ENCODE assay signal across 19 cellular contexts in genomic region chr9:124345063-124345462, GRCh38.
DNase-seq lines count a peak whose midpoint lies in the region; ATAC-seq, FAIRE-seq and TF ChIP-seq lines count a peak whose summit lies in the region.
"Had no signal": no experiment of that assay in that cellular context is flagged by ENCODE, and none has a peak within 500 bp of the region (broad histone marks: within the 10 kb centered on the region; RNA-seq: fewer than 3 reads in every experiment).

No MANE protein-coding gene starts in this region.

- CTCF ChIA-PET in GM12878 (lab: Yijun Ruan, JAX): interaction anchor here (1.5 kb wide), 1 partner anchor 218 kb away, joined by 3 read pairs; no protein-coding TSS in a partner anchor

- H3K9me3 Mint-ChIP-seq in activated CD4-positive, alpha-beta T cell treated with anti-CD3 and anti-CD28 coated beads, Interleukin-2, amount 10 ng/mL, durations not matched to agents 24 days and 14 days: no peaks in the 10 kb centered on the region
- H3K9me3 Mint-ChIP-seq: CD4-positive, CD25-positive, alpha-beta regulatory T cell had no signal

- H2AFZ ChIP-seq in GM12878 (ENCODE audit: control insufficient read depth, low read depth, low read length): no peak overlapping the region

- no peak for ATAC-seq in left ventricle myocardium superior
- no peak for ATAC-seq in heart right ventricle
- no peak for ATAC-seq in GM12878
- no peak for ATAC-seq in mucosa of descending colon
- ATAC-seq in HG03469 (IDR thresholded peaks at IDR 0.05; ENCODE audit: unreplicated experiment): no peak
- ATAC-seq in HG03196 (IDR thresholded peaks at IDR 0.05; ENCODE audit: unreplicated experiment): no peak
- ATAC-seq: A549, Panc1 had no signal

- no TSS peak for BruUV-seq in GM12878 (replicated peaks; lab: Mats Ljungman, UMichigan)

- H3K27me3 ChIP-seq in heart right ventricle (no peaks in the 10 kb centered on the region), GM12878 (replicated peaks in 1 of 2; ENCODE audit: control insufficient read depth in 2 of 2, insufficient read depth in 2 of 2, low read length in 1 of 2) (no peaks in the 10 kb centered on the region)

- H3K9ac ChIP-seq in GM12878 (ENCODE audit: control insufficient read depth, insufficient read depth, low read length): no peak overlapping the region

- intact Hi-C loops in left ventricle myocardium superior (cut with micrococcal nuclease) (no loop called here), heart right ventricle (cut with DNase I) (no loop called here), GM12878 (cut with micrococcal nuclease; ENCODE audit: unreplicated experiment) (no loop called here), mucosa of descending colon (cut with DNase I, micrococcal nuclease) (no loop called here)
- intact Hi-C loops in activated CD4-positive, alpha-beta T cell treated with anti-CD3 and anti-CD28 coated beads, Interleukin-2, amount 10 ng/mL, durations not matched to agents 24 days and 14 days (cut with micrococcal nuclease): no loop called here

- H3K79me2 ChIP-seq in GM12878 (ENCODE audit: control insufficient read depth, insufficient read depth, low read length): no peaks in the 10 kb centered on the region

- SMC1A ChIA-PET in GM12878 (lab: Charles Lee; ENCODE audit: uncharacterized antibody, unreplicated experiment): no interaction called here

- no peak overlapping the region for H3K4me3 Mint-ChIP-seq in activated CD4-positive, alpha-beta T cell treated with anti-CD3 and anti-CD28 coated beads, Interleukin-2, amount 10 ng/mL, durations not matched to agents 24 days and 14 days
- H3K4me3 Mint-ChIP-seq: CD4-positive, CD25-positive, alpha-beta regulatory T cell had no signal

- RAD21 ChIA-PET in GM12878 (lab: Charles Lee; ENCODE audit: unreplicated experiment): no interaction called here

- 87 to 91% methylated on average over 14 of the region's 14 CpGs for WGBS in heart right ventricle, 2 donors
- 97% methylated on average over 14 of the region's 14 CpGs for WGBS in GM12878 (ENCODE audit: insufficient coverage, insufficient replicate concordance, low lambda C conversion rate, missing lambda C conversion rate)

- H3K4me3 ChIP-seq in heart right ventricle (no peak overlapping the region), GM12878 (no peak overlapping the region), mucosa of descending colon (no peak overlapping the region)
- H3K4me3 ChIP-seq: A549 had no signal

- peaks cover 4% of the 10 kb centered on the region for H3K36me3 Mint-ChIP-seq in activated CD4-positive, alpha-beta T cell treated with anti-CD3 and anti-CD28 coated beads, Interleukin-2, amount 10 ng/mL, durations not matched to agents 24 days and 14 days (ENCODE audit: low read depth)

- H3K27ac Mint-ChIP-seq in activated CD4-positive, alpha-beta T cell treated with anti-CD3 and anti-CD28 coated beads, Interleukin-2, amount 10 ng/mL, durations not matched to agents 24 days and 14 days: no peak overlapping the region

- H3K27ac ChIP-seq in heart right ventricle: no peak overlapping the region
- no peak overlapping the region for H3K27ac ChIP-seq in GM12878 (ENCODE audit: control insufficient read depth, insufficient read depth)
- H3K27ac ChIP-seq: A549 had no signal

- TF ChIP-seq RAD21 in GM12878 (IDR thresholded peaks at IDR 0.05; ENCODE audit: insufficient read depth, low read depth, low read length): no peak

- in situ Hi-C loops in GM12878 (cut with MboI): no loop called here

- DNase-seq in left ventricle myocardium superior (peak; percentile 2), heart right ventricle (no peak), GM12878 (ENCODE audit: low read depth, low spot score) (no peak), mucosa of descending colon (peak in 2 of 3 donors; percentile 12 to 33), OCI-M1 (lab: John Stamatoyannopoulos, UW) (no peak)
- no peak for DNase-seq in activated CD4-positive, alpha-beta T cell treated with anti-CD3 and anti-CD28 coated beads, Interleukin-2, amount 10 ng/mL, durations not matched to agents 24 days and 14 days
- DNase-seq: CD4-positive, CD25-positive, alpha-beta regulatory T cell; DMS79; Karpas-422; MM.1S; NCI-H1105 treated with DMSO at 0.1 percent for 48 hours; NCI-H187; NCI-H2171; NCI-H510A; SHP77 treated with DMSO at 0.1 percent for 48 hours had no signal

- no peak for TF ChIP-seq CTCF in heart right ventricle (IDR thresholded peaks at IDR 0.05)
- no peak for TF ChIP-seq CTCF in GM12878 (IDR thresholded peaks at IDR 0.05 in 2 of 3, conservative IDR thresholded peaks at IDR 0.05 in 1 of 3; ENCODE audit: control insufficient read depth in 2 of 3, extremely low read depth in 1 of 3, insufficient read depth in 1 of 3, low read depth in 3 of 3, low read length in 3 of 3)
- no peak for TF ChIP-seq CTCF in mucosa of descending colon (IDR thresholded peaks at IDR 0.05)

- no peaks in the 10 kb centered on the region for H3K27me3 Mint-ChIP-seq in activated CD4-positive, alpha-beta T cell treated with anti-CD3 and anti-CD28 coated beads, Interleukin-2, amount 10 ng/mL, durations not matched to agents 24 days and 14 days
- H3K27me3 Mint-ChIP-seq: CD4-positive, CD25-positive, alpha-beta regulatory T cell had no signal

- FAIRE-seq in GM12878 (lab: Jason Lieb, UNC): no peak
- FAIRE-seq: A549 had no signal

- no peaks in the 10 kb centered on the region for H3K9me3 ChIP-seq in heart right ventricle
- no peaks in the 10 kb centered on the region for H3K9me3 ChIP-seq in GM12878 (replicated peaks; ENCODE audit: control insufficient read depth, insufficient read depth, low read length)
- H3K9me3 ChIP-seq in mucosa of descending colon: no peaks in the 10 kb centered on the region
- H3K9me3 ChIP-seq: A549 had no signal

- H3K36me3 ChIP-seq in heart right ventricle (peaks cover 0 to 95% (median 17%) of the 10 kb centered on the region in 9 donors), GM12878 (ENCODE audit: control insufficient read depth in 2 of 2, insufficient read depth in 2 of 2, low read length in 1 of 2) (peaks cover 40 to 64% of the 10 kb centered on the region in 2 experiments; a peak in 3 of 4 replicates), mucosa of descending colon (ENCODE audit: low read depth) (no peaks in the 10 kb centered on the region)

- TF ChIP-seq POLR2A in GM12878 (IDR thresholded peaks at IDR 0.05; ENCODE audit: low read depth, low read length): 0 out of 2 replicates have a peak, but pooled peaks have one; percentile 8

- no peaks in the 10 kb centered on the region for H4K20me1 ChIP-seq in GM12878 (ENCODE audit: control insufficient read depth, insufficient read depth)

- H3K4me1 Mint-ChIP-seq in activated CD4-positive, alpha-beta T cell treated with anti-CD3 and anti-CD28 coated beads, Interleukin-2, amount 10 ng/mL, durations not matched to agents 24 days and 14 days: no peaks in the 10 kb centered on the region
- H3K4me1 Mint-ChIP-seq: CD4-positive, CD25-positive, alpha-beta regulatory T cell had no signal

- no peak for TF ChIP-seq EP300 in GM12878 (IDR thresholded peaks at IDR 0.05; ENCODE audit: borderline replicate concordance in 1 of 2, control insufficient read depth in 1 of 2, low read depth in 2 of 2, low read length in 2 of 2)

- H3K4me1 ChIP-seq in heart right ventricle (peaks cover 0 to 11% (median 6%) of the 10 kb centered on the region in 9 donors), GM12878 (ENCODE audit: control insufficient read depth, insufficient read depth, low read length) (no peaks in the 10 kb centered on the region), mucosa of descending colon (ENCODE audit: low read depth) (no peaks in the 10 kb centered on the region)

- POLR2A ChIA-PET in GM12878 (lab: Charles Lee): no interaction called here

- no peak overlapping the region for H3K4me2 ChIP-seq in GM12878 (ENCODE audit: control insufficient read depth, insufficient read depth)
- H3K4me2 ChIP-seq: A549 had no signal

TF ChIP-seq in GM12878, 131 proteins besides CTCF, POLR2A, EP300 and RAD21:
- TF ChIP-seq MLLT1 (IDR thresholded peaks at IDR 0.05): no peak
- TF ChIP-seq POLR2AphosphoS5 (IDR thresholded peaks at IDR 0.05; ENCODE audit: low read length): peak; percentile 23; the same call in 1 of the 2 replicates

Comparison
In these comparisons a context has a peak if more than half of its experiments do, and no peak if none do; other contexts are left out.
1. DNase-seq: peak in left ventricle myocardium superior (single experiment) and mucosa of descending colon (2 of 3); none in heart right ventricle (0 of 2), GM12878 (single experiment), OCI-M1 (single experiment) and activated CD4-positive, alpha-beta T cell treated with anti-CD3 and anti-CD28 coated beads, Interleukin-2, amount 10 ng/mL, durations not matched to agents 24 days and 14 days (single experiment).